Comparison of ENCODE assay signal across 8 cellular contexts in the genomic region with DNA sequence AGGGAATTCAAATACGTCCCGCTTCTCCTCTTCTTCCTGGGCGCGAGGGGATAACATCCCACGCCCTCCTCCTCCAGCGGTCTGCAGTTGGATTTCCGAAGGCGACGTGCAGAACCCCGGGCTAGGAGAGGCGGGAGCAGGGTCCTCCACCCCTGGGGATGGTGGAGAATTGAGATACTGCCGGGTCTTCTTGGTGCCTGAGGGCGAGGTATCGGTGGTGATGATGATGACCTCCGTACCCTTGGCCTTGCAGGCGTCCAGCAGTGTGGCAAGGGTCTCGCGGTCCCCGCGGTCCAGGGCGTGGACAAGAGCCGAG. TPM values are rescaled to one million over a fixed set of nuclear protein-coding genes. Genes with fewer than 3 reads are reported as not detected.
DNase-seq lines count a peak whose midpoint lies in the region; ATAC-seq and TF ChIP-seq lines count a peak whose summit lies in the region.

No MANE protein-coding gene starts in this region.

- peaks cover 4% of the 10 kb centered on the region for H3K36me3 Mint-ChIP-seq in T-helper 17 cell (ENCODE audit: low read depth)

- no peaks in the 10 kb centered on the region for H3K36me3 ChIP-seq in prostate gland

- intact Hi-C loops in prostate gland (cut with DNase I): loop anchor here (5.0 kb wide), 2 partner anchors 44 to 76 kb away; partner anchors contain the start of gene PEX11B

- peak overlapping the region; percentile 90 for H3K27ac Mint-ChIP-seq in T-helper 17 cell

- no peak for TF ChIP-seq POLR2A in prostate gland (IDR thresholded peaks at IDR 0.05)

- H3K4me1 Mint-ChIP-seq in T-helper 17 cell: peaks cover 63% of the 10 kb centered on the region

- H3K27me3 Mint-ChIP-seq in T-helper 17 cell: no peaks in the 10 kb centered on the region

- H3K4me1 ChIP-seq in prostate gland (replicated peaks): peaks cover 5% of the 10 kb centered on the region

- peak overlapping the region; percentile 65; the same call in 1 of the 2 replicates for H3K4me3 ChIP-seq in GM08714 (ENCODE audit: low read length)
- H3K4me3 ChIP-seq in fibroblast of pulmonary artery (replicated peaks; ENCODE audit: low read depth, low read length): peak overlapping the region; percentile 68
- H3K4me3 ChIP-seq in prostate gland: peak overlapping the region; percentile 47 to 52

- no peak for TF ChIP-seq CTCF in fibroblast of pulmonary artery (IDR thresholded peaks at IDR 0.05; ENCODE audit: low read length, missing control alignments)
- no peak for TF ChIP-seq CTCF in prostate gland (IDR thresholded peaks at IDR 0.05)

- H3K27ac ChIP-seq in prostate gland: peak overlapping the region; percentile 84

- peak overlapping the region; percentile 98 for H3K4me3 Mint-ChIP-seq in T-helper 17 cell

- WGBS in prostate gland: 2% methylated on average over 18 of the region's 22 CpGs

- in situ Hi-C loops in ACHN (cut with HindIII; ENCODE audit: low pct_ligation_motif_present, low pct_unique_long_range_greater_than_20kb, low sequenced_read_pairs): no loop called here

- ATAC-seq in T-helper 17 cell: no peak

- DNase-seq in T-helper 17 cell: no peak
- no peak for DNase-seq in fibroblast of pulmonary artery (ENCODE audit: low read depth)
- DNase-seq in prostate gland (ENCODE audit: low spot score): no peak
- DNase-seq in ACHN: no peak
- no peak for DNase-seq in islet precursor cell
- DNase-seq in NCI-H1694 treated with DMSO at 0.1 percent for 48 hours (lab: John Stamatoyannopoulos, UW): no peak
- DNase-seq in NCI-H774 (lab: John Stamatoyannopoulos, UW): no peak

- H3K9me3 ChIP-seq in T-helper 17 cell (ENCODE audit: control insufficient read depth, low read length, poor library complexity, severe bottlenecking) (no peaks in the 10 kb centered on the region), prostate gland (no peaks in the 10 kb centered on the region)

- H3K27me3 ChIP-seq in prostate gland (replicated peaks; ENCODE audit: insufficient read depth): no peaks in the 10 kb centered on the region

RNA-seq across cellular contexts. Expression of gene LIX1L, which starts 3.2 kb away (rescaled TPM):
- total RNA-seq in T-helper 17 cell (10 to 100 TPM; 36.6 to 44.1 TPM), prostate gland (10 to 100 TPM; 30.0 to 31.8 TPM)

RNA-seq across cellular contexts. Expression of gene ANKRD34A, which starts 3.3 kb away (rescaled TPM):
- 1 to 10 TPM in 1 of 2 donors, under 1 TPM in 1; 0.70 to 1.7 TPM for total RNA-seq in T-helper 17 cell
- 1 to 10 TPM; 1.6 to 2.4 TPM for total RNA-seq in prostate gland

RNA-seq across cellular contexts. Expression of gene POLR3GL, which starts 3.4 kb away (rescaled TPM):
- total RNA-seq in T-helper 17 cell (10 to 100 TPM; 22.2 to 24.1 TPM), prostate gland (10 to 100 TPM; 20.3 to 23.2 TPM)

RNA-seq across cellular contexts. Expression of gene RBM8A, which starts 33.8 kb away (rescaled TPM):
- total RNA-seq in T-helper 17 cell: 100 to 1,000 TPM; 126 to 130 TPM
- 100 to 1,000 TPM; 127 to 159 TPM for total RNA-seq in prostate gland

RNA-seq across cellular contexts. Expression of gene TXNIP, which starts 35.3 kb away (rescaled TPM):
- 100 to 1,000 TPM; 567 to 927 TPM for total RNA-seq in T-helper 17 cell
- total RNA-seq in prostate gland: 100 to 1,000 TPM; 618 to 736 TPM
